Comparison of ENCODE assay signal across 1 cellular context in genomic region chr9:32136700-32137339, GRCh38.
TF ChIP-seq lines count a peak whose summit lies in the region.

No MANE protein-coding gene starts in this region.

TF ChIP-seq in HepG2, 621 proteins besides CTCF, POLR2A, EP300 and RAD21 (continued from another document):
- TF ChIP-seq, protein P1, sequence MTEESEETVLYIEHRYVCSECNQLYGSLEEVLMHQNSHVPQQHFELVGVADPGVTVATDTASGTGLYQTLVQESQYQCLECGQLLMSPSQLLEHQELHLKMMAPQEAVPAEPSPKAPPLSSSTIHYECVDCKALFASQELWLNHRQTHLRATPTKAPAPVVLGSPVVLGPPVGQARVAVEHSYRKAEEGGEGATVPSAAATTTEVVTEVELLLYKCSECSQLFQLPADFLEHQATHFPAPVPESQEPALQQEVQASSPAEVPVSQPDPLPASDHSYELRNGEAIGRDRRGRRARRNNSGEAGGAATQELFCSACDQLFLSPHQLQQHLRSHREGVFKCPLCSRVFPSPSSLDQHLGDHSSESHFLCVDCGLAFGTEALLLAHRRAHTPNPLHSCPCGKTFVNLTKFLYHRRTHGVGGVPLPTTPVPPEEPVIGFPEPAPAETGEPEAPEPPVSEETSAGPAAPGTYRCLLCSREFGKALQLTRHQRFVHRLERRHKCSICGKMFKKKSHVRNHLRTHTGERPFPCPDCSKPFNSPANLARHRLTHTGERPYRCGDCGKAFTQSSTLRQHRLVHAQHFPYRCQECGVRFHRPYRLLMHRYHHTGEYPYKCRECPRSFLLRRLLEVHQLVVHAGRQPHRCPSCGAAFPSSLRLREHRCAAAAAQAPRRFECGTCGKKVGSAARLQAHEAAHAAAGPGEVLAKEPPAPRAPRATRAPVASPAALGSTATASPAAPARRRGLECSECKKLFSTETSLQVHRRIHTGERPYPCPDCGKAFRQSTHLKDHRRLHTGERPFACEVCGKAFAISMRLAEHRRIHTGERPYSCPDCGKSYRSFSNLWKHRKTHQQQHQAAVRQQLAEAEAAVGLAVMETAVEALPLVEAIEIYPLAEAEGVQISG (CRISPR knock-in tag; IDR thresholded peaks at IDR 0.05) = peak; percentile 80
- no peak for TF ChIP-seq RARG (CRISPR knock-in tag; IDR thresholded peaks at IDR 0.05; ENCODE audit: low read depth)
- TF ChIP-seq, protein P2, sequence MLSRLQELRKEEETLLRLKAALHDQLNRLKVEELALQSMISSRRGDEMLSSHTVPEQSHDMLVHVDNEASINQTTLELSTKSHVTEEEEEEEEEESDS (CRISPR knock-in tag; IDR thresholded peaks at IDR 0.05; ENCODE audit: borderline replicate concordance) = no peak
- TF ChIP-seq FLYWCH1 (CRISPR knock-in tag; IDR thresholded peaks at IDR 0.05) = no peak
- TF ChIP-seq THAP9 (CRISPR knock-in tag; IDR thresholded peaks at IDR 0.05; ENCODE audit: borderline replicate concordance) = no peak
- no peak for TF ChIP-seq ZNF263 (CRISPR knock-in tag; IDR thresholded peaks at IDR 0.05)
- TF ChIP-seq NR2F1 (CRISPR knock-in tag; IDR thresholded peaks at IDR 0.05) = no peak
- TF ChIP-seq CHD4 (IDR thresholded peaks at IDR 0.05; ENCODE audit: borderline replicate concordance, low read length) = peak; percentile 71; the same call in 1 of the 2 replicates
- no peak for TF ChIP-seq ZNF549 (CRISPR knock-in tag; IDR thresholded peaks at IDR 0.05)
- 0 out of 2 replicates have a peak, but pooled peaks have one; percentile 63 for TF ChIP-seq HMG20B (CRISPR knock-in tag; conservative IDR thresholded peaks at IDR 0.05)
- no peak for TF ChIP-seq THAP7 (CRISPR knock-in tag; IDR thresholded peaks at IDR 0.05)
